ENCODE assay signal across 8 cellular contexts in the genomic region with DNA sequence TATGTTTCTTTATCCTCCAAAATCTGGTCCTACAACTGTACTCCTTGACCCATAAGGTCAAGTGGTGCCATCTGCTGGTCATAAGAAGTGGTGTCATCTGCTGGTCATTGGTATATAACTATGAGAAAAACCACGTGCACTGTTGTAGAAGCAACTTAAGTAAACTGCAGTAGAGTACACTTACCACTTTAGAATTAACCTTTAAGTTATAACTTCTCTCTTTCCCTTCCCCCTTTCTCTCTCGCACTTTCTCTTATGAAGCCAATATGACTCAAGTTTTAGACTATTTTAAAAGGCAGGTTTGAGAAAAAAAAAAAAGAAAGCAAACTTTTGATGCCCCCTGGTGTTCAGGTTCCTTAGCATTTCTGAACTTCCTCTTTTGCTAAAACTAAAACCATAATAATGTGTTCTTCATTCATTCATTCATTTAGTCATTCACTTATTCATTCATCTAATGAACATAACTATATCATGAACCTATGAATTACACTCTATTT. TPM values are rescaled to one million over a fixed set of nuclear protein-coding genes. Genes with fewer than 3 reads are reported as not detected.
DNase-seq lines count a peak whose midpoint lies in the region; ATAC-seq, FAIRE-seq and TF ChIP-seq lines count a peak whose summit lies in the region.

No MANE protein-coding gene starts in this region.

- peaks cover 41% of the 10 kb centered on the region for H3K27me3 Mint-ChIP-seq in CD4-positive, CD25-positive, alpha-beta regulatory T cell
- H3K27me3 Mint-ChIP-seq in type B pancreatic cell = peaks cover 9% of the 10 kb centered on the region

- peak overlapping the region; percentile 76 for H2AFZ ChIP-seq in endothelial cell of umbilical vein (ENCODE audit: low read depth, low read length)

- H3K27ac ChIP-seq in CD4-positive, CD25-positive, alpha-beta regulatory T cell (ENCODE audit: insufficient read depth, low read length, poor library complexity, severe bottlenecking) = no peak overlapping the region
- H3K27ac ChIP-seq in endothelial cell of umbilical vein (ENCODE audit: insufficient read depth, low read depth, low read length) = no peak overlapping the region

- no peaks in the 10 kb centered on the region for H3K79me2 ChIP-seq in endothelial cell of umbilical vein (ENCODE audit: control insufficient read depth, insufficient read depth, low read length)

- peak overlapping the region; percentile 91 for H3K4me2 ChIP-seq in endothelial cell of umbilical vein (ENCODE audit: insufficient read depth, low read length)

- CTCF ChIA-PET in endothelial cell of umbilical vein (lab: Charles Lee) = interaction anchor here (0.7 to 2.9 kb wide), 20 partner anchors 79 to 606 kb away, joined by 3 to 51 read pairs (median 5); no protein-coding TSS in a partner anchor

- TF ChIP-seq CTCF in endothelial cell of umbilical vein (IDR thresholded peaks at IDR 0.05; ENCODE audit: extremely low read depth in 1 of 2, insufficient read depth in 1 of 2, low read depth in 1 of 2, low read length in 2 of 2) (peak; percentile 45 to 57), type B pancreatic cell (conservative IDR thresholded peaks at IDR 0.05) (peak; percentile 94)

- no peak for TF ChIP-seq POLR2A in endothelial cell of umbilical vein (IDR thresholded peaks at IDR 0.05; ENCODE audit: low read depth, low read length)

- dilution Hi-C loops in endothelial cell of umbilical vein (cut with MboI; ENCODE audit: extremely low pct_ligation_motif_present, low sequenced_read_pairs) = loop anchor here (25.0 kb wide), 1 partner anchor 227 kb away; no protein-coding TSS in a partner anchor

- no TSS peak for BruUV-seq in endothelial cell of umbilical vein (replicated peaks; lab: Mats Ljungman, UMichigan)

- H3K27ac Mint-ChIP-seq in CD4-positive, CD25-positive, alpha-beta regulatory T cell = no peak overlapping the region
- peak overlapping the region; percentile 39 for H3K27ac Mint-ChIP-seq in type B pancreatic cell

- no peaks in the 10 kb centered on the region for H3K4me1 ChIP-seq in CD4-positive, CD25-positive, alpha-beta regulatory T cell (ENCODE audit: control insufficient read depth, insufficient read depth, low read length, poor library complexity, severe bottlenecking)
- no peaks in the 10 kb centered on the region for H3K4me1 ChIP-seq in endothelial cell of umbilical vein (ENCODE audit: control insufficient read depth, extremely low read depth, insufficient read depth, low read length)

- no peaks in the 10 kb centered on the region for H3K9me1 ChIP-seq in endothelial cell of umbilical vein (replicated peaks; ENCODE audit: control insufficient read depth, extremely low read depth, insufficient read depth, low read length)

- H3K36me3 ChIP-seq in CD4-positive, CD25-positive, alpha-beta regulatory T cell (ENCODE audit: control insufficient read depth, insufficient read depth, low read length) = no peaks in the 10 kb centered on the region
- no peaks in the 10 kb centered on the region for H3K36me3 ChIP-seq in endothelial cell of umbilical vein (ENCODE audit: control insufficient read depth in 2 of 2, extremely low read depth in 1 of 2, insufficient read depth in 2 of 2, low read length in 2 of 2)

- no peaks in the 10 kb centered on the region for H3K9me3 Mint-ChIP-seq in CD4-positive, CD25-positive, alpha-beta regulatory T cell
- no peaks in the 10 kb centered on the region for H3K9me3 Mint-ChIP-seq in type B pancreatic cell

- H3K36me3 Mint-ChIP-seq in CD4-positive, CD25-positive, alpha-beta regulatory T cell = no peaks in the 10 kb centered on the region
- peaks cover 5% of the 10 kb centered on the region for H3K36me3 Mint-ChIP-seq in type B pancreatic cell

- peak overlapping the region; percentile 67 for H3K4me3 ChIP-seq in CD4-positive, CD25-positive, alpha-beta regulatory T cell (ENCODE audit: low read depth, low read length)
- peak overlapping the region in 1 of 3 experiments; percentile 69 for H3K4me3 ChIP-seq in endothelial cell of umbilical vein (replicated peaks in 1 of 3; ENCODE audit: insufficient read depth in 1 of 3, low read depth in 1 of 3, low read length in 3 of 3)

- POLR2A ChIA-PET in endothelial cell of umbilical vein (lab: Charles Lee) = no interaction called here

- peak; percentile 93 for ATAC-seq in CD4-positive, CD25-positive, alpha-beta regulatory T cell (ENCODE audit: low read depth in 2 of 2)
- ATAC-seq in GM18907 (IDR thresholded peaks at IDR 0.05; ENCODE audit: unreplicated experiment) (peak; percentile 98), HG03108 (IDR thresholded peaks at IDR 0.05; ENCODE audit: unreplicated experiment) (peak; percentile 97)

- peaks cover 0 to 4% (median 0%) of the 10 kb centered on the region in 4 donors for H3K4me1 Mint-ChIP-seq in CD4-positive, CD25-positive, alpha-beta regulatory T cell
- peaks cover 12% of the 10 kb centered on the region for H3K4me1 Mint-ChIP-seq in type B pancreatic cell (ENCODE audit: unreplicated experiment)

- peak; percentile 68 for FAIRE-seq in endothelial cell of umbilical vein (lab: Jason Lieb, UNC)

- intact Hi-C loops in endothelial cell of umbilical vein (cut with micrococcal nuclease) = loop anchor here (1.0 to 5.0 kb wide), 12 partner anchors 45 to 592 kb away; no protein-coding TSS in a partner anchor

- peak; percentile 31 to 87 (median 71) for DNase-seq in CD4-positive, CD25-positive, alpha-beta regulatory T cell
- DNase-seq in NCI-H2171 (lab: John Stamatoyannopoulos, UW) = peak; percentile 19
- peak; percentile 41 to 47 for DNase-seq in activated CD4-positive, alpha-beta T cell treated with anti-CD3 and anti-CD28 coated beads for 4 hours
- peak; percentile 85 for DNase-seq in endothelial cell of umbilical vein (ENCODE audit: low read depth, low spot score)
- DNase-seq in mucosa of gallbladder (ENCODE audit: low spot score) = peak; percentile 72
- DNase-seq in type B pancreatic cell (ENCODE audit: extremely low spot score, unreplicated experiment) = no peak

- no peaks in the 10 kb centered on the region for H4K20me1 ChIP-seq in endothelial cell of umbilical vein (replicated peaks; ENCODE audit: control insufficient read depth, extremely low read depth, insufficient read depth, low read length)

- no peaks in the 10 kb centered on the region for H3K9me3 ChIP-seq in CD4-positive, CD25-positive, alpha-beta regulatory T cell (ENCODE audit: control insufficient read depth in 2 of 2, low read length in 2 of 2)
- no peaks in the 10 kb centered on the region for H3K9me3 ChIP-seq in endothelial cell of umbilical vein (replicated peaks; ENCODE audit: control insufficient read depth, insufficient read depth, low read length)

- H3K9ac ChIP-seq in endothelial cell of umbilical vein (replicated peaks; ENCODE audit: extremely low read depth, insufficient read depth, low read length) = peak overlapping the region; percentile 13

- H3K27me3 ChIP-seq in CD4-positive, CD25-positive, alpha-beta regulatory T cell (ENCODE audit: control insufficient read depth, insufficient read depth, low read length) = peaks cover 27% of the 10 kb centered on the region
- peaks cover 5 to 23% of the 10 kb centered on the region in 2 experiments for H3K27me3 ChIP-seq in endothelial cell of umbilical vein (ENCODE audit: control insufficient read depth in 2 of 2, insufficient read depth in 2 of 2, low read length in 2 of 2)

- peak overlapping the region in 2 of 4 donors; percentile 66 to 81 for H3K4me3 Mint-ChIP-seq in CD4-positive, CD25-positive, alpha-beta regulatory T cell
- H3K4me3 Mint-ChIP-seq in type B pancreatic cell = peak overlapping the region; percentile 75

TF ChIP-seq in endothelial cell of umbilical vein, 7 proteins besides CTCF, POLR2A, EP300 and RAD21:
- TF ChIP-seq MYC (IDR thresholded peaks at IDR 0.05; ENCODE audit: low read depth, low read length) (no peak), FOS (IDR thresholded peaks at IDR 0.05; ENCODE audit: borderline replicate concordance, insufficient read depth, low read length) (no peak), POLR2AphosphoS5 (IDR thresholded peaks at IDR 0.05; ENCODE audit: insufficient read depth, low read depth, low read length) (no peak)
- TF ChIP-seq, protein P1, sequence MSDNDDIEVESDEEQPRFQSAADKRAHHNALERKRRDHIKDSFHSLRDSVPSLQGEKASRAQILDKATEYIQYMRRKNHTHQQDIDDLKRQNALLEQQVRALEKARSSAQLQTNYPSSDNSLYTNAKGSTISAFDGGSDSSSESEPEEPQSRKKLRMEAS (IDR thresholded peaks at IDR 0.05; ENCODE audit: insufficient read depth, insufficient read length) = peak; percentile 85

RNA-seq across cellular contexts. Expression of a gene that starts 12.8 kb away (rescaled TPM):
- total RNA-seq in CD4-positive, CD25-positive, alpha-beta regulatory T cell = 22.5 TPM
- 10 to 100 TPM in 3 of 4 donors, 1 to 10 TPM in 1; 8.2 to 16.6 (median 14.7) TPM for polyA plus RNA-seq in CD4-positive, CD25-positive, alpha-beta regulatory T cell
- total RNA-seq in endothelial cell of umbilical vein = 51.2 and 55.1 TPM in 2 replicates
- 5.7 and 11.3 TPM in 2 replicates for polyA plus RNA-seq in endothelial cell of umbilical vein
- 10.5 and 11.8 TPM in 2 replicates for polyA plus RNA-seq in endothelial cell of umbilical vein (2011; cell fraction: cytosol; rRNA removed)
- 20.9 and 28.0 TPM in 2 replicates for polyA plus RNA-seq in endothelial cell of umbilical vein (2011; cell fraction: nucleus; rRNA removed)
- 27.6 and 39.9 TPM in 2 replicates for polyA plus RNA-seq in endothelial cell of umbilical vein (2012)
- 31.6 and 36.1 TPM in 2 replicates for polyA minus RNA-seq in endothelial cell of umbilical vein
- polyA minus RNA-seq in endothelial cell of umbilical vein (2011; cell fraction: cytosol; rRNA and poly(A)+ RNA removed) = 38.3 TPM
- 42.1 and 53.3 TPM in 2 replicates for polyA minus RNA-seq in endothelial cell of umbilical vein (2011; cell fraction: nucleus; rRNA and poly(A)+ RNA removed)
- total RNA-seq in mucosa of gallbladder = 29.2 TPM
- total RNA-seq in type B pancreatic cell (ENCODE audit: low replicate concordance) = 73.4 and 77.4 TPM in 2 replicates
